In the genomic region with DNA sequence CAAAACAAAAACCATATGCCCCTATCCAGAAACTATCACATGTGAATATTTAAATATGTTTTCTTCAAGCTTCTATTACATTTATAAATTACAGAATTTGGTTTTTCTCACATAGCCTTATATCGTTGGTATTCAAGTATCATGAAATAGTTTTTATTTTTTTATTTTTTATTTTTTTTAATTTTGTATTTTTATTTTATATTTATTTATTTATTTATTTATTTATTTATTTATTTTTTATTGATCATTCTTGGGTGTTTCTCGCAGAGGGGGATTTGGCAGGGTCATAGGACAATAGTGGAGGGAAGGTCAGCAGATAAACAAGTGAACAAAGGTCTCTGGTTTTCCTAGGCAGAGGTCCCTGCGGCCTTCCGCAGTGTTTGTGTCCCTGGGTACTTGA, we compare ENCODE assay signal across 1 cellular context. TPM values are rescaled to one million over a fixed set of nuclear protein-coding genes. Genes with fewer than 3 reads are reported as not detected.
"Had no signal": no experiment of that assay in that cellular context is flagged by ENCODE, and none has a peak within 500 bp of the region (broad histone marks: within the 10 kb centered on the region; RNA-seq: fewer than 3 reads in every experiment).

No MANE protein-coding gene starts in this region.

RNA-seq across cellular contexts. Expression of gene GABRG3, which starts 32.0 kb away (rescaled TPM):
- total RNA-seq: GM12878 had no signal
